27 cellular contexts compared by ENCODE assay signal in genomic region chr1:94526581-94526980, GRCh38.
"Had no signal": no experiment of that assay in that cellular context is flagged by ENCODE, and none has a peak within 500 bp of the region (broad histone marks: within the 10 kb centered on the region; RNA-seq: fewer than 3 reads in every experiment).

No MANE protein-coding gene starts in this region.

- H3K27ac ChIP-seq: psoas muscle, suprapubic skin, transverse colon, vagina had no signal

- DNase-seq: activated CD4-positive, alpha-beta T cell treated with anti-CD3 and anti-CD28 coated beads for 4 hours; activated CD4-positive, alpha-beta T cell treated with anti-CD3 and anti-CD28 coated beads, Interleukin-2, amount 50 U/mL, for 48 hours; activated CD4-positive, CD25-positive, alpha-beta regulatory T cell; activated CD8-positive, alpha-beta memory T cell treated with anti-CD3 and anti-CD28 coated beads, Interleukin-2, amount 50 U/mL, for 48 hours; activated naive CD4-positive, alpha-beta T cell treated with Interleukin-2 at 50 U/mL for 16 hours; activated naive CD8-positive, alpha-beta T cell treated with anti-CD3 and anti-CD28 coated beads for 36 hours; activated T-cell treated with anti-CD3 and anti-CD28 coated beads, Interleukin-2, amount 50 U/mL, for 4 hours; amniotic stem cell; effector CD8-positive, alpha-beta T cell; glutamatergic neuron; hippocampal formation; left ventricle myocardium superior; nephron progenitor cell; psoas muscle; stimulated activated CD4-positive, alpha-beta T cell treated with anti-CD3 and anti-CD28 coated beads, Interleukin-1b, Interleukin-23, amount 100 ng/mL, for 48 hours; stomach; T1000; transverse colon had no signal

- H3K27me3 Mint-ChIP-seq: stimulated activated memory B cell treated with anti-CD40 and anti-IgM and Interleukin-4, amounts not matched to agents 10 μg/mL and 1 μg/mL and 100 μg/mL, for 72 hours had no signal

- H3K4me3 ChIP-seq: pancreas, psoas muscle, right atrium auricular region, stomach, suprapubic skin, transverse colon, vagina had no signal

- H3K4me1 ChIP-seq: psoas muscle had no signal

- H3K36me3 Mint-ChIP-seq: activated naive CD8-positive, alpha-beta T cell treated with anti-CD3 and anti-CD28 coated beads for 36 hours; stimulated activated memory B cell treated with anti-CD40 and anti-IgM and Interleukin-4, amounts not matched to agents 10 μg/mL and 1 μg/mL and 100 μg/mL, for 72 hours had no signal

- H3K9me3 ChIP-seq: pancreas, psoas muscle, right atrium auricular region, stomach, suprapubic skin, transverse colon, vagina had no signal

- H3K4me1 Mint-ChIP-seq: activated naive CD8-positive, alpha-beta T cell treated with anti-CD3 and anti-CD28 coated beads for 36 hours; nephron progenitor cell; stimulated activated memory B cell treated with anti-CD40 and anti-IgM and Interleukin-4, amounts not matched to agents 10 μg/mL and 1 μg/mL and 100 μg/mL, for 72 hours had no signal

- H3K27me3 ChIP-seq: pancreas, right atrium auricular region, stomach, suprapubic skin, transverse colon, vagina had no signal

- FAIRE-seq: frontal cortex, islet of Langerhans, pancreas had no signal

- H3K36me3 ChIP-seq: suprapubic skin, transverse colon had no signal

- H3K4me3 Mint-ChIP-seq: activated naive CD8-positive, alpha-beta T cell treated with anti-CD3 and anti-CD28 coated beads for 36 hours; activated T-cell treated with anti-CD3 and anti-CD28 coated beads, Interleukin-2, amount 50 U/mL, for 4 hours; nephron progenitor cell; stimulated activated memory B cell treated with anti-CD40 and anti-IgM and Interleukin-4, amounts not matched to agents 10 μg/mL and 1 μg/mL and 100 μg/mL, for 72 hours; T-helper 1 cell treated with Interleukin-12 subunit alpha and Interleukin-12 subunit beta and Interleukin-4 antibody, amounts not matched to agents 30 μg/mL and 1 μg/mL, for 36 hours had no signal

- ATAC-seq: activated T-cell treated with anti-CD3 and anti-CD28 coated beads, Interleukin-2, amount 50 U/mL, for 4 hours; psoas muscle; stimulated activated memory B cell treated with anti-CD40 and anti-IgM and Interleukin-4, amounts not matched to agents 10 μg/mL and 1 μg/mL and 100 μg/mL, for 72 hours had no signal

- H3K9me3 Mint-ChIP-seq: activated naive CD8-positive, alpha-beta T cell treated with anti-CD3 and anti-CD28 coated beads for 36 hours; activated T-cell treated with anti-CD3 and anti-CD28 coated beads, Interleukin-2, amount 50 U/mL, for 4 hours; activated T-helper 2 cell treated with anti-CD3 and anti-CD28 coated beads, Interferon-gamma antibody, Interleukin-2, Interleukin-4, amounts not matched to agents 10 μg/mL and 5 μg/mL and 100 μg/mL, durations not matched to agents 14 hours and 24 hours and 36 hours; nephron progenitor cell; stimulated activated memory B cell treated with anti-CD40 and anti-IgM and Interleukin-4, amounts not matched to agents 10 μg/mL and 1 μg/mL and 100 μg/mL, for 72 hours; T-helper 1 cell treated with Interleukin-12 subunit alpha and Interleukin-12 subunit beta and Interleukin-4 antibody, amounts not matched to agents 30 μg/mL and 1 μg/mL, for 36 hours had no signal

- H3K27ac Mint-ChIP-seq: activated naive CD8-positive, alpha-beta T cell treated with anti-CD3 and anti-CD28 coated beads for 36 hours; activated T-helper 2 cell treated with anti-CD3 and anti-CD28 coated beads, Interferon-gamma antibody, Interleukin-2, Interleukin-4, amounts not matched to agents 10 μg/mL and 5 μg/mL and 100 μg/mL, durations not matched to agents 14 hours and 24 hours and 36 hours; nephron progenitor cell; stimulated activated memory B cell treated with anti-CD40 and anti-IgM and Interleukin-4, amounts not matched to agents 10 μg/mL and 1 μg/mL and 100 μg/mL, for 72 hours; T-helper 1 cell treated with Interleukin-12 subunit alpha and Interleukin-12 subunit beta and Interleukin-4 antibody, amounts not matched to agents 30 μg/mL and 1 μg/mL, for 36 hours had no signal
